Comparison of ENCODE assay signal across 8 cellular contexts in genomic region chr12:48119834-48120195, GRCh38. TPM values are rescaled to one million over a fixed set of nuclear protein-coding genes. Genes with fewer than 3 reads are reported as not detected.
A peak's percentile ranks its signal among the peaks of the same experiment; 100 is the strongest.
DNase-seq lines count a peak whose midpoint lies in the region; FAIRE-seq and TF ChIP-seq lines count a peak whose summit lies in the region.

No MANE protein-coding gene starts in this region.

- no peak overlapping the region for H4K5ac ChIP-seq in mesendoderm (ENCODE audit: low read length)

- H3K27ac Mint-ChIP-seq in HFFc6 (peak overlapping the region; percentile 87), brain (peak overlapping the region; percentile 88 to 98 (median 97))

- no peak overlapping the region for H2BK5ac ChIP-seq in mesendoderm (ENCODE audit: low read length)

- H3K4me2 ChIP-seq in mesendoderm (ENCODE audit: low read length), result peak overlapping the region; percentile 65

- peak overlapping the region; percentile 72 for H2AFZ ChIP-seq in ACC112 (ENCODE audit: low read length, unreplicated experiment)

- H3K36me3 ChIP-seq in ACC112 (ENCODE audit: insufficient read depth, low read length), result peaks cover 13% of the 10 kb centered on the region
- H3K36me3 ChIP-seq in mesendoderm (ENCODE audit: control insufficient read depth, insufficient read depth, low read length), result no peaks in the 10 kb centered on the region

- peaks cover 9% of the 10 kb centered on the region for H3K79me1 ChIP-seq in mesendoderm (ENCODE audit: low read length)

- intact Hi-C loops in posterior cingulate gyrus (cut with DNase I), result no loop called here

- H3K4me1 Mint-ChIP-seq in HFFc6 (ENCODE audit: low read depth) (peaks cover 32% of the 10 kb centered on the region), brain (peaks cover 50% of the 10 kb centered on the region)

- FAIRE-seq in H54 (lab: Jason Lieb, UNC), result no peak

- no peak overlapping the region for H4K8ac ChIP-seq in mesendoderm (ENCODE audit: low read depth, low read length)

- H3K56ac ChIP-seq in mesendoderm (ENCODE audit: low read length), result peak overlapping the region; percentile 92

- no CpG with 5 or more reads among the region's 5 CpGs for WGBS in mesendoderm (ENCODE audit: extremely low coverage, insufficient coverage, low lambda C conversion rate)

- no peak overlapping the region for H2BK15ac ChIP-seq in mesendoderm (replicated peaks; ENCODE audit: low read depth)

- H3K4me1 ChIP-seq in ACC112 (ENCODE audit: control insufficient read depth, insufficient read depth, low read length, unreplicated experiment), result peaks cover 17% of the 10 kb centered on the region
- peaks cover 2% of the 10 kb centered on the region for H3K4me1 ChIP-seq in mesendoderm (ENCODE audit: control insufficient read depth, low read depth, low read length)

- no peak overlapping the region for H2BK120ac ChIP-seq in mesendoderm (ENCODE audit: low read depth, low read length)

- peaks cover 25% of the 10 kb centered on the region for H3K79me2 ChIP-seq in ACC112 (ENCODE audit: control insufficient read depth, insufficient read depth, low read length, unreplicated experiment)
- H3K79me2 ChIP-seq in mesendoderm (ENCODE audit: control insufficient read depth, insufficient read depth, low read length), result peaks cover 4% of the 10 kb centered on the region

- no peak overlapping the region for H3K18ac ChIP-seq in mesendoderm (ENCODE audit: low read length)

- H3K9ac ChIP-seq in mesendoderm (ENCODE audit: low read length), result peak overlapping the region; percentile 77

- H3K9me3 Mint-ChIP-seq in HFFc6, result no peaks in the 10 kb centered on the region
- H3K9me3 Mint-ChIP-seq in brain, result no peaks in the 10 kb centered on the region

- peak overlapping the region; percentile 23; the same call in 1 of the 2 replicates for H3K27ac ChIP-seq in ACC112 (ENCODE audit: low read depth, low read length)
- H3K27ac ChIP-seq in mesendoderm (ENCODE audit: low read depth, low read length), result no peak overlapping the region

- DNase-seq in HFFc6 (no peak), mesendoderm (no peak), posterior cingulate gyrus (no peak), NCI-H510A treated with DMSO at 0.1 percent for 48 hours (lab: John Stamatoyannopoulos, UW) (no peak), OCI-M2 (lab: John Stamatoyannopoulos, UW; ENCODE audit: unreplicated experiment) (no peak), H54 (ENCODE audit: insufficient read length, low spot score) (no peak)

- peak overlapping the region; percentile 92 for H3K4me3 ChIP-seq in ACC112 (ENCODE audit: low read depth, low read length)
- H3K4me3 ChIP-seq in mesendoderm (ENCODE audit: low read length), result peak overlapping the region; percentile 69

- H2AK5ac ChIP-seq in mesendoderm (ENCODE audit: low read length), result no peak overlapping the region

- peak overlapping the region; percentile 99 for H3K4me3 Mint-ChIP-seq in HFFc6
- peak overlapping the region; percentile 97 to 99 (median 97) for H3K4me3 Mint-ChIP-seq in brain

- H3K27me3 ChIP-seq in ACC112 (ENCODE audit: insufficient read depth, low read length) (no peaks in the 10 kb centered on the region), mesendoderm (ENCODE audit: insufficient read depth, low read length, poor library complexity) (no peaks in the 10 kb centered on the region)

- H3K36me3 Mint-ChIP-seq in HFFc6 (ENCODE audit: low read depth) (no peaks in the 10 kb centered on the region; the same call in 1 of the 2 replicates), brain (peaks cover 19% of the 10 kb centered on the region)

- no peak overlapping the region for H3K4ac ChIP-seq in mesendoderm (ENCODE audit: low read depth, low read length)

- no peak for TF ChIP-seq POLR2A in H54 (IDR thresholded peaks at IDR 0.05; ENCODE audit: low read depth, low read length)

- H3K23ac ChIP-seq in mesendoderm (ENCODE audit: low read length), result no peak overlapping the region

- TF ChIP-seq CTCF in HFFc6 (IDR thresholded peaks at IDR 0.05) (no peak), brain (conservative IDR thresholded peaks at IDR 0.05) (no peak)

- H3K27me3 Mint-ChIP-seq in HFFc6 (ENCODE audit: insufficient read depth) (peaks cover 9% of the 10 kb centered on the region), brain (peaks cover 11% of the 10 kb centered on the region)

RNA-seq across cellular contexts. Expression of gene PFKM, which starts 0.7 kb away (rescaled TPM):
- total RNA-seq in HFFc6 (2021; fragmentation: NEBNext Ultra II Directional; extraction: Animal tissue kit (Norgen Biotek cat#: 25700)), result 10 to 100 TPM; 67.7 to 87.1 (median 73.3) TPM
- polyA plus RNA-seq in brain (ENCODE audit: insufficient read depth, low read depth, low replicate concordance), result 51.4 TPM
- 21.3 TPM for polyA plus RNA-seq in mesendoderm (2013, experiment 1 of 2)
- polyA plus RNA-seq in mesendoderm (2013, experiment 2 of 2), result 22.1 TPM

RNA-seq across cellular contexts. Expression of gene SENP1, which starts 13.9 kb away (rescaled TPM):
- total RNA-seq in HFFc6 (2021; fragmentation: NEBNext Ultra II Directional; extraction: Animal tissue kit (Norgen Biotek cat#: 25700)), result 10 to 100 TPM; 13.3 to 24.7 (median 17.2) TPM
- polyA plus RNA-seq in brain (ENCODE audit: insufficient read depth, low read depth, low replicate concordance), result 9.5 TPM
- polyA plus RNA-seq in mesendoderm (2013, experiment 1 of 2), result 18.3 TPM
- 18.3 TPM for polyA plus RNA-seq in mesendoderm (2013, experiment 2 of 2)

RNA-seq across cellular contexts. Expression of gene ASB8, which starts 37.5 kb away (rescaled TPM):
- 10 to 100 TPM; 30.9 to 41.8 (median 34.6) TPM for total RNA-seq in HFFc6 (2021; fragmentation: NEBNext Ultra II Directional; extraction: Animal tissue kit (Norgen Biotek cat#: 25700))
- polyA plus RNA-seq in brain (ENCODE audit: insufficient read depth, low read depth, low replicate concordance), result 26.6 TPM
- polyA plus RNA-seq in mesendoderm (2013, experiment 1 of 2), result 4.5 TPM
- 4.5 TPM for polyA plus RNA-seq in mesendoderm (2013, experiment 2 of 2)
